ENCODE assay signal across 8 cellular contexts in the genomic region with DNA sequence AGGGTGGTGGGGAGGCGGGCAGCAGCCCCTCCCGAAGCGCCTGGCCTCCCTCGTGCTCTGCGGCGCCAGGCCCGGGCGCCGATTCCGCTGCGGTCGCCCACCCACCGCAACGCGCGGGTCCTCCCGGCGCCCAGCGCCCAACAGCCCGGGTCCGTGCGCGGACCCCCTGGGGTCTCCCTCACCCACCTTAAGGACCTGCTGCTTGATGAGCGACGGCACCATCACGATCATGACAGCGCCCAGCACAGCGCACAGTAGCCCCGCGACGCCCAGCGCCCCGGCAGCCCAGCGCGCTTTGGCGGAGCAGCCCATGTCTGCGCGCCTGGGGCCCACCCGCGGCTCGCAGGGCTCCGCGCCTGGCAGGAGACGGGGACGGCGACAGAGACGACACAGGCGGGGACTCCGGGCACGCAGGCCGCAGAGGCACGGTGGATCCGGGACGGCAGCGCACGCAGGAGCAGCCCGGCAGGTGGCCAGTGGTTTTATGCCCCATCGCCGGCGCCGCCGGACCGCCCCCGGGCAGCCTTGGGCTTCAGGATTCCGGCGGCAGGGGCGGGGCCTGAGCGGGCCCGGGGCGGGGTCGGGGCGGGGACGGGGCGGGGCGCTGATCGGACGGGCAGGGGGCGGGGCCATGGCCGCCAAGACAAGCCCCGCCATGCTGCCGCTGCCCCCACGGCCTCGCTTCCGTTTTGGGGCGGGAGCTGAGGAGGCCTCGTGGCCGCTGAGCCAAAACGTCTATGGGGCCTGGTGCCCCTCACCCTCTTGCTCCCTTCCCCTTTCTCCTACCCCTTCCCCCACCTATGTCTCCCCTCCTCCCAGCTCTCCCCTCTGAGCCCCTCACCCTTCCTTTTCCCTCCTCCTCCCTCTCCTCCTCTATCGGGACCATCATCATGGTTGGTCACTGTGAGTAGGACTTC. TPM values are rescaled to one million over a fixed set of nuclear protein-coding genes. Genes with fewer than 3 reads are reported as not detected.
DNase-seq lines count a peak whose midpoint lies in the region; ATAC-seq and TF ChIP-seq lines count a peak whose summit lies in the region.

A gene with protein sequence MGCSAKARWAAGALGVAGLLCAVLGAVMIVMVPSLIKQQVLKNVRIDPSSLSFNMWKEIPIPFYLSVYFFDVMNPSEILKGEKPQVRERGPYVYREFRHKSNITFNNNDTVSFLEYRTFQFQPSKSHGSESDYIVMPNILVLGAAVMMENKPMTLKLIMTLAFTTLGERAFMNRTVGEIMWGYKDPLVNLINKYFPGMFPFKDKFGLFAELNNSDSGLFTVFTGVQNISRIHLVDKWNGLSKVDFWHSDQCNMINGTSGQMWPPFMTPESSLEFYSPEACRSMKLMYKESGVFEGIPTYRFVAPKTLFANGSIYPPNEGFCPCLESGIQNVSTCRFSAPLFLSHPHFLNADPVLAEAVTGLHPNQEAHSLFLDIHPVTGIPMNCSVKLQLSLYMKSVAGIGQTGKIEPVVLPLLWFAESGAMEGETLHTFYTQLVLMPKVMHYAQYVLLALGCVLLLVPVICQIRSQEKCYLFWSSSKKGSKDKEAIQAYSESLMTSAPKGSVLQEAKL (minus strand): TSS at position 456 of the 917 bp plus-strand sequence. CDS start 144 bp downstream, at position 312.

- peak; percentile 94 for ATAC-seq in CD8-positive, alpha-beta T cell
- peak; percentile 69 for ATAC-seq in GM19455 (IDR thresholded peaks at IDR 0.05; ENCODE audit: unreplicated experiment)

- CTCF ChIA-PET in CD8-positive, alpha-beta T cell (lab: Charles Lee): interaction anchor here (1.5 kb wide), 1 partner anchor 77 kb away, joined by 5 read pairs; no protein-coding TSS in a partner anchor

- peak within 1 kb of the TSS; percentile 81 for H3K4me3 ChIP-seq in CD8-positive, alpha-beta T cell (ENCODE audit: low read depth, low read length)
- H3K4me3 ChIP-seq in HL-60 (replicated peaks; ENCODE audit: insufficient read depth, low read length): peak within 1 kb of the TSS; percentile 75

- no peaks in the 10 kb centered on the region for H3K36me3 ChIP-seq in CD8-positive, alpha-beta T cell (ENCODE audit: insufficient read depth, low read length)

- no peaks in the 10 kb centered on the region for H3K9me3 Mint-ChIP-seq in CD8-positive, alpha-beta T cell

- DNase-seq in CD8-positive, alpha-beta T cell: peak; percentile 63 to 89 (median 73)
- DNase-seq in HL-60 (ENCODE audit: low read depth in 1 of 2, low spot score in 1 of 2) (peak; percentile 79 to 83), NOMO-1 treated with DMSO at 0.1 percent for 48 hours (lab: John Stamatoyannopoulos, UW; ENCODE audit: unreplicated experiment) (peak; percentile 80), midbrain (lab: John Stamatoyannopoulos, UW) (peak; percentile 84)
- peak; percentile 19 for DNase-seq in activated CD8-positive, alpha-beta memory T cell treated with anti-CD3 and anti-CD28 coated beads, Interleukin-2, amount 50 U/mL, for 1 hour (ENCODE audit: extremely low read depth)
- DNase-seq in stimulated activated CD8-positive, alpha-beta memory T cell treated with anti-CD3 and anti-CD28 coated beads, Interleukin-2, amount 100 ng/mL, for 1 hour (ENCODE audit: low read depth in 2 of 2): peak; percentile 60 to 67

- POLR2A ChIA-PET in CD8-positive, alpha-beta T cell (lab: Charles Lee): no interaction called here

- TF ChIP-seq CTCF in CD8-positive, alpha-beta T cell (IDR thresholded peaks at IDR 0.05): no peak
- no peak for TF ChIP-seq CTCF in HL-60 (IDR thresholded peaks at IDR 0.05; ENCODE audit: insufficient read depth, low read length)

- intact Hi-C loops in CD8-positive, alpha-beta T cell (cut with DNase I, micrococcal nuclease): loop anchor here (2.0 to 5.0 kb wide), 5 partner anchors 44 to 201 kb away; partner anchors contain the start of genes AACS (in 1 of the 2) and DHX37 (in 1 of the 2)

- H3K4me3 Mint-ChIP-seq in CD8-positive, alpha-beta T cell: peak within 1 kb of the TSS; percentile 81

- peaks cover 23% of the 10 kb centered on the region for H3K4me1 Mint-ChIP-seq in CD8-positive, alpha-beta T cell (ENCODE audit: low read depth)

- H3K27me3 ChIP-seq in CD8-positive, alpha-beta T cell (ENCODE audit: insufficient read depth, low read length): no peaks in the 10 kb centered on the region
- H3K27me3 ChIP-seq in HL-60 (ENCODE audit: insufficient read depth, poor library complexity, severe bottlenecking): no peaks in the 10 kb centered on the region

- H3K36me3 Mint-ChIP-seq in CD8-positive, alpha-beta T cell: no peaks in the 10 kb centered on the region

- H3K9me3 ChIP-seq in CD8-positive, alpha-beta T cell (ENCODE audit: low read length): no peaks in the 10 kb centered on the region

- peak within 1 kb of the TSS; percentile 57 for H3K27ac Mint-ChIP-seq in CD8-positive, alpha-beta T cell

- peak within 1 kb of the TSS; percentile 15 for H3K27ac ChIP-seq in CD8-positive, alpha-beta T cell (ENCODE audit: low read depth, low read length)
- peak within 1 kb of the TSS; percentile 82 for H3K27ac ChIP-seq in HL-60 (replicated peaks)

- no peaks in the 10 kb centered on the region for H3K27me3 Mint-ChIP-seq in CD8-positive, alpha-beta T cell (ENCODE audit: low read depth)

- in situ Hi-C loops in endometrial microvascular endothelial cells (cut with HindIII; ENCODE audit: inconsistent ontology term, low pct_unique_long_range_greater_than_20kb, low sequenced_read_pairs): no loop called here

- H3K4me1 ChIP-seq in CD8-positive, alpha-beta T cell (ENCODE audit: insufficient read depth, low read length): peaks cover 15% of the 10 kb centered on the region

RNA-seq across cellular contexts. Expression of the gene that starts here (rescaled TPM):
- total RNA-seq in CD8-positive, alpha-beta T cell: 1 to 10 TPM; 3.0 to 3.2 TPM
- total RNA-seq in endometrial microvascular endothelial cells (ENCODE audit: inconsistent ontology term): 67.9 TPM

Comparison
In these comparisons a context has a peak if more than half of its experiments do, and no peak if none do; other contexts are left out.
1. Peak in every context shown above with its lines: DNase-seq, ATAC-seq, H3K4me3 ChIP-seq and H3K27ac ChIP-seq.
2. RNA of the gene that starts here (total RNA-seq): 67.9 TPM in endometrial microvascular endothelial cells (single experiment); 3.0 to 3.2 TPM in CD8-positive, alpha-beta T cell; every median in the first group is over 10 times any median in the second.
3. DNase-seq: peak in every context shown above with its lines; median percentile 84 in midbrain; 81 in HL-60; 80 in NOMO-1 treated with DMSO at 0.1 percent for 48 hours; 73 in CD8-positive, alpha-beta T cell; 64 in stimulated activated CD8-positive, alpha-beta memory T cell treated with anti-CD3 and anti-CD28 coated beads, Interleukin-2, amount 100 ng/mL, for 1 hour; 19 in activated CD8-positive, alpha-beta memory T cell treated with anti-CD3 and anti-CD28 coated beads, Interleukin-2, amount 50 U/mL, for 1 hour.